ENCODE assay signal across 16 cellular contexts in genomic region chr7:120060875-120061274, GRCh38.
A peak's percentile ranks its signal among the peaks of the same experiment; 100 is the strongest.
DNase-seq lines count a peak whose midpoint lies in the region; ATAC-seq, FAIRE-seq and TF ChIP-seq lines count a peak whose summit lies in the region.
"Had no signal": no experiment of that assay in that cellular context is flagged by ENCODE, and none has a peak within 500 bp of the region (broad histone marks: within the 10 kb centered on the region; RNA-seq: fewer than 3 reads in every experiment).

No MANE protein-coding gene starts in this region.

- H3K79me2 ChIP-seq in mesendoderm (ENCODE audit: control insufficient read depth, insufficient read depth, low read length) = no peaks in the 10 kb centered on the region

- no peak for TF ChIP-seq POLR2A in GM12891 (IDR thresholded peaks at IDR 0.05; ENCODE audit: low read depth, low read length)

- no peaks in the 10 kb centered on the region for H3K79me1 ChIP-seq in mesendoderm (ENCODE audit: low read length)

- no peak overlapping the region for H3K27ac ChIP-seq in mesendoderm (ENCODE audit: low read depth, low read length)

- no peak overlapping the region for H3K56ac ChIP-seq in mesendoderm (ENCODE audit: low read length)

- no peaks in the 10 kb centered on the region for H3K27me3 ChIP-seq in mesendoderm (ENCODE audit: insufficient read depth, low read length, poor library complexity)

- no peak overlapping the region for H4K8ac ChIP-seq in mesendoderm (ENCODE audit: low read depth, low read length)

- ATAC-seq in GM21367 (IDR thresholded peaks at IDR 0.05; ENCODE audit: unreplicated experiment) (peak; percentile 43), HG03378 (IDR thresholded peaks at IDR 0.05; ENCODE audit: unreplicated experiment) (peak; percentile 49), HG03565 (IDR thresholded peaks at IDR 0.05; ENCODE audit: unreplicated experiment) (no peak), HG02973 (IDR thresholded peaks at IDR 0.05; ENCODE audit: unreplicated experiment) (no peak)
- ATAC-seq: left lobe of liver, SK-N-SH treated with all-trans-retinoic acid at 6 μM for 48 hours had no signal

- H3K4ac ChIP-seq in mesendoderm (ENCODE audit: low read depth, low read length) = no peak overlapping the region

- H2AK5ac ChIP-seq in mesendoderm (ENCODE audit: low read length) = no peak overlapping the region

- H3K4me1 ChIP-seq in mesendoderm (ENCODE audit: control insufficient read depth, low read depth, low read length) = no peaks in the 10 kb centered on the region

- no peak overlapping the region for H3K4me3 ChIP-seq in mesendoderm (ENCODE audit: low read length)

- FAIRE-seq in GM12891 (lab: Jason Lieb, UNC) = no peak

- H3K36me3 ChIP-seq in mesendoderm (ENCODE audit: control insufficient read depth, insufficient read depth, low read length) = no peaks in the 10 kb centered on the region

- H3K18ac ChIP-seq in mesendoderm (ENCODE audit: low read length) = no peak overlapping the region

- H4K5ac ChIP-seq in mesendoderm (ENCODE audit: low read length) = no peak overlapping the region

- H3K9ac ChIP-seq in mesendoderm (ENCODE audit: low read length) = no peak overlapping the region

- WGBS in mesendoderm (ENCODE audit: extremely low coverage, insufficient coverage, low lambda C conversion rate) = no CpG with 5 or more reads among the region's 7 CpGs

- no peak overlapping the region for H2BK15ac ChIP-seq in mesendoderm (replicated peaks; ENCODE audit: low read depth)

- DNase-seq in GM12891 (ENCODE audit: insufficient read length, low spot score) (no peak), NOMO-1 treated with dmso at 0.1 percent for 144 hours (lab: John Stamatoyannopoulos, UW; ENCODE audit: unreplicated experiment) (peak; percentile 24), NCI-H524 treated with DMSO at 0.1 percent for 48 hours (lab: John Stamatoyannopoulos, UW) (no peak), mesendoderm (no peak)
- DNase-seq: activated CD4-positive, alpha-beta T cell treated with anti-CD3 and anti-CD28 coated beads for 4 hours; DMS 273 treated with DMSO at 0.1 percent for 48 hours; H9; head of caudate nucleus; NCI-H82; stimulated activated CD8-positive, alpha-beta memory T cell treated with anti-CD3 and anti-CD28 coated beads, Interleukin-4, amount 100 ng/mL, for 48 hours had no signal

- H2BK120ac ChIP-seq in mesendoderm (ENCODE audit: low read depth, low read length) = no peak overlapping the region

- no peak overlapping the region for H3K4me2 ChIP-seq in mesendoderm (ENCODE audit: low read length)

- H3K23ac ChIP-seq in mesendoderm (ENCODE audit: low read length) = no peak overlapping the region

- H2BK5ac ChIP-seq in mesendoderm (ENCODE audit: low read length) = no peak overlapping the region

TF ChIP-seq in GM12891, 5 proteins besides CTCF, POLR2A, EP300 and RAD21:
- TF ChIP-seq PAX5 (IDR thresholded peaks at IDR 0.05; ENCODE audit: insufficient read depth, low read length, severe bottlenecking) (no peak), TAF1 (IDR thresholded peaks at IDR 0.05; ENCODE audit: low read depth, low read length) (no peak), POU2F2 (IDR thresholded peaks at IDR 0.05; ENCODE audit: low read depth, low read length) (no peak), SPI1 (IDR thresholded peaks at IDR 0.05; ENCODE audit: low read depth, low read length) (peak; percentile 92), POLR2AphosphoS5 (IDR thresholded peaks at IDR 0.05; ENCODE audit: low read depth, low read length) (no peak)

Comparison
In these comparisons a context has a peak if more than half of its experiments do, and no peak if none do; other contexts are left out.
1. ATAC-seq: peak in GM21367 (single experiment) and HG03378 (single experiment); none in HG03565 (single experiment) and HG02973 (single experiment).